Comparison of ENCODE assay signal across 1 cellular context in the genomic region with DNA sequence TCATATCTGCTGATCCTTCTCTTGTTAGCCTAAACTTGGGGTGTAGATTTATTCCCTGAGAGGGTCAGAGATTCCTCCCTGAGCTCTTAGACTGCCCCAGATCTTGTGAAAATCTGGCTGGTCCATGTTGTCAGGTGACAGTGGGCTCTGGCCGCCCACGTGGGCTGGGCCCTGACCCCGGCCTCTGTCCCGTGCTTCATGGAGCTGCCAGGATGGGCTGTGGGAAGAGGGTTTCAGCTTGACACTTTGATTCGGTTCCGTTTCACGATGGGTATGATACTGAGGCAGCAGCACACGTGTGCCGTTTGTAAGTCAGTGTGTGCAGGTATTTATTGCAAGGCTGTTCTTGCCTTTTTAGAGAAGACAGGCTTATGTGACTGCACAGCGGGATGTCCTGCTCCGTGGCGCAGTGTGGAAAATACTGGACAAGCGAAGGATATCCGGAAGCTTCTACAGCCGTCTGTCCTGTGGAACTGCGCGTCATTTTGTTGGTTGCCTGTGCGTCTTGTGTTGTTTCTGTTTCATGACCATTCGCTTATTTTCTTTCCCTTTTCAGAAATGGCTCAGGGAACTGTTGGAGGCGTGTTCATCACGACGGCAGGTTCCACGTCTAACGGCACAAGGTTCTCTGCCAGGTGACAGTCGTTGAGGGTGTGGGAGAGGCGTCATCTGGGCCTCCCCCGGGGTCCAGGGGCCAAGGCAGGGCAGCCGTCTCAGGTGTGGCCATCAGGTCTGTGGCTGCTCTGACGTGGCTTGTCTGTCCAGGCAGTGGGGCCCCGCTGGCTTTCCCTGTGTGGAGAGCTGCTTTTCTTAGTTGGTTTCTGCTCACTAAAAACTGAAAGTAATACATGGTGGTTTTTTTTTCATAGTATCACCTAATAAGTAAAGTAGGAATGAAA.
TF ChIP-seq lines count a peak whose summit lies in the region.

No MANE protein-coding gene starts in this region.

TF ChIP-seq in HepG2, 621 proteins besides CTCF, POLR2A, EP300 and RAD21:
- no peak for TF ChIP-seq ELF4 (CRISPR knock-in tag; IDR thresholded peaks at IDR 0.05; ENCODE audit: borderline replicate concordance)
- no peak for TF ChIP-seq TSC22D2 (CRISPR knock-in tag; IDR thresholded peaks at IDR 0.05; ENCODE audit: borderline replicate concordance)
- no peak for TF ChIP-seq XBP1 (CRISPR knock-in tag; IDR thresholded peaks at IDR 0.05)
- TF ChIP-seq ARNTL (CRISPR knock-in tag; IDR thresholded peaks at IDR 0.05) = no peak
- no peak for TF ChIP-seq FOSL2 (CRISPR knock-in tag; IDR thresholded peaks at IDR 0.05)
- TF ChIP-seq BCL3 (CRISPR knock-in tag; IDR thresholded peaks at IDR 0.05) = no peak
- TF ChIP-seq TERF1 (CRISPR knock-in tag; IDR thresholded peaks at IDR 0.05) = no peak
- TF ChIP-seq, protein P1, sequence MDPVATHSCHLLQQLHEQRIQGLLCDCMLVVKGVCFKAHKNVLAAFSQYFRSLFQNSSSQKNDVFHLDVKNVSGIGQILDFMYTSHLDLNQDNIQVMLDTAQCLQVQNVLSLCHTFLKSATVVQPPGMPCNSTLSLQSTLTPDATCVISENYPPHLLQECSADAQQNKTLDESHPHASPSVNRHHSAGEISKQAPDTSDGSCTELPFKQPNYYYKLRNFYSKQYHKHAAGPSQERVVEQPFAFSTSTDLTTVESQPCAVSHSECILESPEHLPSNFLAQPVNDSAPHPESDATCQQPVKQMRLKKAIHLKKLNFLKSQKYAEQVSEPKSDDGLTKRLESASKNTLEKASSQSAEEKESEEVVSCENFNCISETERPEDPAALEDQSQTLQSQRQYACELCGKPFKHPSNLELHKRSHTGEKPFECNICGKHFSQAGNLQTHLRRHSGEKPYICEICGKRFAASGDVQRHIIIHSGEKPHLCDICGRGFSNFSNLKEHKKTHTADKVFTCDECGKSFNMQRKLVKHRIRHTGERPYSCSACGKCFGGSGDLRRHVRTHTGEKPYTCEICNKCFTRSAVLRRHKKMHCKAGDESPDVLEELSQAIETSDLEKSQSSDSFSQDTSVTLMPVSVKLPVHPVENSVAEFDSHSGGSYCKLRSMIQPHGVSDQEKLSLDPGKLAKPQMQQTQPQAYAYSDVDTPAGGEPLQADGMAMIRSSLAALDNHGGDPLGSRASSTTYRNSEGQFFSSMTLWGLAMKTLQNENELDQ (CRISPR knock-in tag; IDR thresholded peaks at IDR 0.05; ENCODE audit: borderline replicate concordance) = no peak
- no peak for TF ChIP-seq ZNF430 (CRISPR knock-in tag; IDR thresholded peaks at IDR 0.05)
